ENCODE assay signal across 9 cellular contexts in the genomic region with DNA sequence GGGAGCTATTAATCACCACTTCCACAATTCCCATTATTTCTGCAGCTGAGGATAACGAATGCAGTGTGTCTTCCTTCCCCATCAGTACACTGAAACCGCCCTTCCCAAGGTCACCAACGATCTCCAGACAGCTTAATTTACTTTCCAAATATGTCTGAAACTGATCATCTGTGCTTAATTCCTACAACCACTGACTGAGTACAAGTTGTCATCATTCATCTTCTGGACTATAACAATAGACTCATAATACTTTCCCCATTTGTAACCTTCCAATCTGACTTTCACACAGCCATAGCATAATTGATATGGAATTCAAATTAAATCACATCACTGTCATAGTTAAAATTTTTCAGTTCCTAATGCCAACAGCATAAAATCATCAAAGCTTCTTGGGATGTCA.
"Had no signal": no experiment of that assay in that cellular context is flagged by ENCODE, and none has a peak within 500 bp of the region (broad histone marks: within the 10 kb centered on the region; RNA-seq: fewer than 3 reads in every experiment).

No MANE protein-coding gene starts in this region.

- H3K4me2 ChIP-seq: KMS-11 had no signal

- H3K27ac Mint-ChIP-seq: HFFc6 had no signal

- H3K36me3 ChIP-seq: HAP-1 had no signal

- H3K4me1 ChIP-seq: HAP-1 had no signal

- FAIRE-seq: HTR-8/SVneo, K562 had no signal

- H2AFZ ChIP-seq: GM23248 had no signal

- H3K9ac ChIP-seq: GM23248, KMS-11 had no signal

- H3K9me3 Mint-ChIP-seq: HFFc6 had no signal

- H3K4me3 ChIP-seq: GM23248, HAP-1, K562 had no signal

- H3K9me3 ChIP-seq: HAP-1 had no signal

- H3K27ac ChIP-seq: GM23248, KMS-11 had no signal

- DNase-seq: GM23248, GOT3, H7, HFFc6, IMR-90 had no signal

- H3K4me3 Mint-ChIP-seq: HFFc6 had no signal
